Comparison of ENCODE assay signal across 1 cellular context in the genomic region with DNA sequence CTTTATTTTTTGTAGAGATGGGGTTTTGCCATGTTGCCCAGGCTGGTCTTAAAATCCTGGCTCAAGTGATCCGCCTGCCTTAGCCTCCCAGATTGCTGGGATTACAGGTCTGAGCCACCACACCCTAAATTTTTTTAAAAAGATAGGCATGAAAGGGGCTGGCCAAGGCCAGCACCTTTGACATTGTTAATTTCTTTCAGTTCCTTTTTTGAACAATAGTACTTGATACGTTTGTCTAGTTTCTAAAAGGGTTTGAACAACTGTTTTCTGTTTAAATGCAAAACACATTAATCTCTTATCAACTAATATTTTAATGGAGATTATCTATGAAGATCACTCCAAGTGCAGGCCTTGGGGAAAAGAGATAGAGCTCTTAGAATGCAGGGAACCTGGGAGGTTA.
TF ChIP-seq lines count a peak whose summit lies in the region.

No MANE protein-coding gene starts in this region.

TF ChIP-seq in GM23338, 12 proteins besides CTCF, POLR2A, EP300 and RAD21:
- no peak for TF ChIP-seq EZH2 (IDR thresholded peaks at IDR 0.05; ENCODE audit: low read depth, unreplicated experiment)
- TF ChIP-seq CREB1 (CRISPR knock-in tag; IDR thresholded peaks at IDR 0.05; ENCODE audit: low read depth) = no peak
- TF ChIP-seq, protein P1, sequence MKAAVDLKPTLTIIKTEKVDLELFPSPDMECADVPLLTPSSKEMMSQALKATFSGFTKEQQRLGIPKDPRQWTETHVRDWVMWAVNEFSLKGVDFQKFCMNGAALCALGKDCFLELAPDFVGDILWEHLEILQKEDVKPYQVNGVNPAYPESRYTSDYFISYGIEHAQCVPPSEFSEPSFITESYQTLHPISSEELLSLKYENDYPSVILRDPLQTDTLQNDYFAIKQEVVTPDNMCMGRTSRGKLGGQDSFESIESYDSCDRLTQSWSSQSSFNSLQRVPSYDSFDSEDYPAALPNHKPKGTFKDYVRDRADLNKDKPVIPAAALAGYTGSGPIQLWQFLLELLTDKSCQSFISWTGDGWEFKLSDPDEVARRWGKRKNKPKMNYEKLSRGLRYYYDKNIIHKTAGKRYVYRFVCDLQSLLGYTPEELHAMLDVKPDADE (IDR thresholded peaks at IDR 0.05) = no peak
- no peak for TF ChIP-seq ZNF331 (CRISPR knock-in tag; IDR thresholded peaks at IDR 0.05; ENCODE audit: low read depth)
TF ChIP-seq in GM23338: peak in this region for 0.
